6 cellular contexts compared by ENCODE assay signal in genomic region chr20:40736468-40736867, GRCh38. TPM values are rescaled to one million over a fixed set of nuclear protein-coding genes. Genes with fewer than 3 reads are reported as not detected.
A peak's percentile ranks its signal among the peaks of the same experiment; 100 is the strongest.
DNase-seq lines count a peak whose midpoint lies in the region; ATAC-seq, FAIRE-seq and TF ChIP-seq lines count a peak whose summit lies in the region.
"Not testable (repeated sequence)": the region's sequence is repeated elsewhere in the genome, so short reads cannot be mapped to it uniquely, and the experiment has no call there.
"Had no signal": no experiment of that assay in that cellular context is flagged by ENCODE, and none has a peak within 500 bp of the region (broad histone marks: within the 10 kb centered on the region; RNA-seq: fewer than 3 reads in every experiment).

No MANE protein-coding gene starts in this region.

- peak; percentile 48 for FAIRE-seq in HTR-8/SVneo (lab: Jason Lieb, UNC)
- not testable (repeated sequence) for FAIRE-seq in astrocyte (lab: Jason Lieb, UNC)

- H3K4me2 ChIP-seq in astrocyte (ENCODE audit: low read length); parathyroid adenoma (ENCODE audit: low read length): not testable (repeated sequence)

- not testable (repeated sequence) for H3K36me3 ChIP-seq in astrocyte (ENCODE audit: insufficient read depth, low read length); parathyroid adenoma (ENCODE audit: control insufficient read depth, insufficient read depth, low read length)

- H3K9ac ChIP-seq in astrocyte (ENCODE audit: low read length): not testable (repeated sequence)
- peak overlapping the region; percentile 94 for H3K9ac ChIP-seq in parathyroid adenoma

- H3K4me1 ChIP-seq in astrocyte (ENCODE audit: insufficient read depth, low read length): not testable (repeated sequence)
- H3K4me1 ChIP-seq in parathyroid adenoma: peaks cover 34% of the 10 kb centered on the region

- TF ChIP-seq CTCF in astrocyte (IDR thresholded peaks at IDR 0.05; ENCODE audit: insufficient read depth, low read depth, low read length); parathyroid adenoma (IDR thresholded peaks at IDR 0.05): not testable (repeated sequence)

- not testable (repeated sequence) for ATAC-seq in activated naive CD8-positive, alpha-beta T cell treated with anti-CD3 and anti-CD28 coated beads, Interleukin-2, amount 50 U/mL, for 24 hours

- not testable (repeated sequence) for DNase-seq in HTR-8/SVneo (ENCODE audit: insufficient read length, low spot score); activated naive CD8-positive, alpha-beta T cell treated with anti-CD3 and anti-CD28 coated beads, Interleukin-2, amount 50 U/mL, for 24 hours; astrocyte (ENCODE audit: low read depth)
- DNase-seq in ecto neural progenitor cell (ENCODE audit: low spot score): peak; percentile 3

- peak overlapping the region; percentile 52 for H3K27ac Mint-ChIP-seq in activated naive CD8-positive, alpha-beta T cell treated with anti-CD3 and anti-CD28 coated beads, Interleukin-2, amount 50 U/mL, for 24 hours
- H3K27ac Mint-ChIP-seq in astrocyte (ENCODE audit: unreplicated experiment): not testable (repeated sequence)

- not testable (repeated sequence) for H3K79me2 ChIP-seq in astrocyte (ENCODE audit: insufficient read depth, low read length)
- peaks cover 52% of the 10 kb centered on the region for H3K79me2 ChIP-seq in parathyroid adenoma

- H3K9me3 Mint-ChIP-seq in activated naive CD8-positive, alpha-beta T cell treated with anti-CD3 and anti-CD28 coated beads, Interleukin-2, amount 50 U/mL, for 24 hours; astrocyte (ENCODE audit: unreplicated experiment): not testable (repeated sequence)

- not testable (repeated sequence) for H2AFZ ChIP-seq in astrocyte (ENCODE audit: low read depth, low read length); parathyroid adenoma

- H4K20me1 ChIP-seq in astrocyte (ENCODE audit: insufficient read depth, low read length): not testable (repeated sequence)

- H3K36me3 Mint-ChIP-seq in activated naive CD8-positive, alpha-beta T cell treated with anti-CD3 and anti-CD28 coated beads, Interleukin-2, amount 50 U/mL, for 24 hours (ENCODE audit: low read depth); astrocyte (ENCODE audit: low read depth, unreplicated experiment): not testable (repeated sequence)

- H3K9me3 ChIP-seq in astrocyte (ENCODE audit: insufficient read depth, low read depth, low read length); parathyroid adenoma (ENCODE audit: control insufficient read depth, low read length): not testable (repeated sequence)

- H3K4me1 Mint-ChIP-seq in activated naive CD8-positive, alpha-beta T cell treated with anti-CD3 and anti-CD28 coated beads, Interleukin-2, amount 50 U/mL, for 24 hours; astrocyte (ENCODE audit: low read depth, unreplicated experiment): not testable (repeated sequence)

- not testable (repeated sequence) for H3K27me3 ChIP-seq in astrocyte (ENCODE audit: insufficient read depth, low read length); parathyroid adenoma (ENCODE audit: control insufficient read depth, insufficient read depth, low read length)

- H3K4me3 Mint-ChIP-seq in activated naive CD8-positive, alpha-beta T cell treated with anti-CD3 and anti-CD28 coated beads, Interleukin-2, amount 50 U/mL, for 24 hours: not testable (repeated sequence)
- H3K4me3 Mint-ChIP-seq in astrocyte (ENCODE audit: unreplicated experiment): peak overlapping the region; percentile 5

- H3K27ac ChIP-seq in astrocyte (ENCODE audit: low read depth, low read length): not testable (repeated sequence)
- H3K27ac ChIP-seq in parathyroid adenoma: peak overlapping the region; percentile 98

- peaks cover 19% of the 10 kb centered on the region for H3K27me3 Mint-ChIP-seq in activated naive CD8-positive, alpha-beta T cell treated with anti-CD3 and anti-CD28 coated beads, Interleukin-2, amount 50 U/mL, for 24 hours
- H3K27me3 Mint-ChIP-seq in astrocyte (ENCODE audit: low read depth, unreplicated experiment): peaks cover 18% of the 10 kb centered on the region

- H3K4me3 ChIP-seq in astrocyte (ENCODE audit: insufficient read depth, low read depth, low read length); parathyroid adenoma (ENCODE audit: low read depth, low read length): not testable (repeated sequence)

RNA-seq across cellular contexts. Expression of gene MAFB, which starts 47.4 kb away (rescaled TPM):
- 2.9 TPM in 2 replicates for total RNA-seq in astrocyte
- total RNA-seq: CD4-positive, CD25-positive, alpha-beta regulatory T cell had no signal
